ENCODE assay signal across 1 cellular context in genomic region chr7:1425292-1426136, GRCh38.
A peak's percentile ranks its signal among the peaks of the same experiment; 100 is the strongest.
TF ChIP-seq lines count a peak whose summit lies in the region.

No MANE protein-coding gene starts in this region.

TF ChIP-seq in HepG2, 621 proteins besides CTCF, POLR2A, EP300 and RAD21 (continued from another document and continues in another):
- TF ChIP-seq ZBTB34 (CRISPR knock-in tag; IDR thresholded peaks at IDR 0.05): no peak
- TF ChIP-seq RBM39 (IDR thresholded peaks at IDR 0.05; ENCODE audit: low read depth, low read length, poor library complexity, severe bottlenecking): no peak
- no peak for TF ChIP-seq RARA (CRISPR knock-in tag; IDR thresholded peaks at IDR 0.05)
- no peak for TF ChIP-seq NRL (CRISPR knock-in tag; IDR thresholded peaks at IDR 0.05; ENCODE audit: borderline replicate concordance)
- peak; percentile 59; the same call in 1 of the 2 replicates for TF ChIP-seq RAD51 (IDR thresholded peaks at IDR 0.05; ENCODE audit: borderline replicate concordance)
- TF ChIP-seq ZFX (CRISPR knock-in tag; IDR thresholded peaks at IDR 0.05; ENCODE audit: low read depth): peak; percentile 82
- no peak for TF ChIP-seq ZNF136 (CRISPR knock-in tag; IDR thresholded peaks at IDR 0.05; ENCODE audit: low read depth)
- TF ChIP-seq ZFP37 (CRISPR knock-in tag; IDR thresholded peaks at IDR 0.05; ENCODE audit: borderline replicate concordance): no peak
- peak; percentile 49 for TF ChIP-seq YY1 (IDR thresholded peaks at IDR 0.05; ENCODE audit: insufficient read depth, insufficient replicate concordance, low read depth, low read length)
- no peak for TF ChIP-seq ZBTB46 (CRISPR knock-in tag; IDR thresholded peaks at IDR 0.05; ENCODE audit: borderline replicate concordance)
- TF ChIP-seq ZNF577 (CRISPR knock-in tag; IDR thresholded peaks at IDR 0.05; ENCODE audit: borderline replicate concordance, low read depth): no peak
- 0 out of 2 replicates have a peak, but pooled peaks have one; percentile 26 for TF ChIP-seq SP4 (CRISPR knock-in tag; IDR thresholded peaks at IDR 0.05)
- peak; percentile 42; the same call in 1 of the 2 replicates for TF ChIP-seq MIER3 (CRISPR knock-in tag; IDR thresholded peaks at IDR 0.05; ENCODE audit: borderline replicate concordance)
- no peak for TF ChIP-seq ZBTB20 (CRISPR knock-in tag; IDR thresholded peaks at IDR 0.05; ENCODE audit: borderline replicate concordance, low read depth)
- peak; percentile 93 for TF ChIP-seq NFYC (CRISPR knock-in tag; IDR thresholded peaks at IDR 0.05)
- TF ChIP-seq NCOA5 (CRISPR knock-in tag; IDR thresholded peaks at IDR 0.05): no peak
- TF ChIP-seq, protein P1, sequence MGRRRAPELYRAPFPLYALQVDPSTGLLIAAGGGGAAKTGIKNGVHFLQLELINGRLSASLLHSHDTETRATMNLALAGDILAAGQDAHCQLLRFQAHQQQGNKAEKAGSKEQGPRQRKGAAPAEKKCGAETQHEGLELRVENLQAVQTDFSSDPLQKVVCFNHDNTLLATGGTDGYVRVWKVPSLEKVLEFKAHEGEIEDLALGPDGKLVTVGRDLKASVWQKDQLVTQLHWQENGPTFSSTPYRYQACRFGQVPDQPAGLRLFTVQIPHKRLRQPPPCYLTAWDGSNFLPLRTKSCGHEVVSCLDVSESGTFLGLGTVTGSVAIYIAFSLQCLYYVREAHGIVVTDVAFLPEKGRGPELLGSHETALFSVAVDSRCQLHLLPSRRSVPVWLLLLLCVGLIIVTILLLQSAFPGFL (CRISPR knock-in tag; IDR thresholded peaks at IDR 0.05): no peak
- TF ChIP-seq EHMT2 (IDR thresholded peaks at IDR 0.05; ENCODE audit: borderline replicate concordance, low read depth, low read length): no peak
- no peak for TF ChIP-seq HNF4A (CRISPR knock-in tag; IDR thresholded peaks at IDR 0.05)
- TF ChIP-seq LBX2 (CRISPR knock-in tag; IDR thresholded peaks at IDR 0.05; ENCODE audit: borderline replicate concordance): 0 out of 2 replicates have a peak, but pooled peaks have one; percentile 48
- TF ChIP-seq ZNF674 (CRISPR knock-in tag; IDR thresholded peaks at IDR 0.05; ENCODE audit: low read depth): no peak
- no peak for TF ChIP-seq ARHGAP35 (CRISPR knock-in tag; IDR thresholded peaks at IDR 0.05; ENCODE audit: borderline replicate concordance)
- TF ChIP-seq ZNF816 (CRISPR knock-in tag; IDR thresholded peaks at IDR 0.05; ENCODE audit: borderline replicate concordance): no peak
- TF ChIP-seq ZNF788 (CRISPR knock-in tag; IDR thresholded peaks at IDR 0.05; ENCODE audit: borderline replicate concordance): no peak; the same call in 1 of the 2 replicates
- TF ChIP-seq NFE2L1 (CRISPR knock-in tag; IDR thresholded peaks at IDR 0.05; ENCODE audit: borderline replicate concordance): no peak
- peak; percentile 37; the same call in 1 of the 2 replicates for TF ChIP-seq TBX2 (CRISPR knock-in tag; IDR thresholded peaks at IDR 0.05; ENCODE audit: borderline replicate concordance)
- TF ChIP-seq PHB2 (IDR thresholded peaks at IDR 0.05; ENCODE audit: partially characterized antibody): no peak
- TF ChIP-seq ZSCAN22 (CRISPR knock-in tag; IDR thresholded peaks at IDR 0.05): no peak
- no peak for TF ChIP-seq JUNB (CRISPR knock-in tag; IDR thresholded peaks at IDR 0.05; ENCODE audit: borderline replicate concordance)
- peak; percentile 26; the same call in 1 of the 2 replicates for TF ChIP-seq IKZF5 (CRISPR knock-in tag; IDR thresholded peaks at IDR 0.05)
- TF ChIP-seq RCOR2 (CRISPR knock-in tag; IDR thresholded peaks at IDR 0.05): no peak
- no peak for TF ChIP-seq KLF16 (CRISPR knock-in tag; IDR thresholded peaks at IDR 0.05)
- TF ChIP-seq THAP11 (CRISPR knock-in tag; IDR thresholded peaks at IDR 0.05): peak; percentile 99
- no peak for TF ChIP-seq ZNF616 (CRISPR knock-in tag; IDR thresholded peaks at IDR 0.05; ENCODE audit: low read depth)
- TF ChIP-seq ZNF441 (CRISPR knock-in tag; IDR thresholded peaks at IDR 0.05; ENCODE audit: borderline replicate concordance): no peak
- TF ChIP-seq, protein P2, sequence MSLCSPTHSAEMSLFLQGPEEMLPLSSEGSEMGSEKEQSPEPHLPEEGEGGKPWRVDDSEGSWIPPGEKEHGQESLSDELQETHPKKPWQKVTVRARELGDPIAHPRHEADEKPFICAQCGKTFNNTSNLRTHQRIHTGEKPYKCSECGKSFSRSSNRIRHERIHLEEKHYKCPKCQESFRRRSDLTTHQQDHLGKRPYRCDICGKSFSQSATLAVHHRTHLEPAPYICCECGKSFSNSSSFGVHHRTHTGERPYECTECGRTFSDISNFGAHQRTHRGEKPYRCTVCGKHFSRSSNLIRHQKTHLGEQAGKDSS (CRISPR knock-in tag; IDR thresholded peaks at IDR 0.05; ENCODE audit: borderline replicate concordance, low read depth): no peak
- no peak for TF ChIP-seq ZFP1 (CRISPR knock-in tag; IDR thresholded peaks at IDR 0.05)
- TF ChIP-seq MTF2 (CRISPR knock-in tag; IDR thresholded peaks at IDR 0.05; ENCODE audit: borderline replicate concordance): no peak
- no peak for TF ChIP-seq ZNF354B (CRISPR knock-in tag; IDR thresholded peaks at IDR 0.05)
- no peak for TF ChIP-seq ZNF678 (CRISPR knock-in tag; IDR thresholded peaks at IDR 0.05)
- TF ChIP-seq JUN (CRISPR knock-in tag; IDR thresholded peaks at IDR 0.05): no peak
- TF ChIP-seq RORA (CRISPR knock-in tag; IDR thresholded peaks at IDR 0.05): no peak
- TF ChIP-seq ZNF225 (CRISPR knock-in tag; IDR thresholded peaks at IDR 0.05): no peak
- TF ChIP-seq, protein P3, sequence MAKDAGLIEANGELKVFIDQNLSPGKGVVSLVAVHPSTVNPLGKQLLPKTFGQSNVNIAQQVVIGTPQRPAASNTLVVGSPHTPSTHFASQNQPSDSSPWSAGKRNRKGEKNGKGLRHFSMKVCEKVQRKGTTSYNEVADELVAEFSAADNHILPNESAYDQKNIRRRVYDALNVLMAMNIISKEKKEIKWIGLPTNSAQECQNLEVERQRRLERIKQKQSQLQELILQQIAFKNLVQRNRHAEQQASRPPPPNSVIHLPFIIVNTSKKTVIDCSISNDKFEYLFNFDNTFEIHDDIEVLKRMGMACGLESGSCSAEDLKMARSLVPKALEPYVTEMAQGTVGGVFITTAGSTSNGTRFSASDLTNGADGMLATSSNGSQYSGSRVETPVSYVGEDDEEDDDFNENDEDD (CRISPR knock-in tag; IDR thresholded peaks at IDR 0.05; ENCODE audit: borderline replicate concordance): no peak
- no peak for TF ChIP-seq PAXIP1 (CRISPR knock-in tag; conservative IDR thresholded peaks at IDR 0.05)
- peak; percentile 74 for TF ChIP-seq TEAD3 (CRISPR knock-in tag; optimal IDR thresholded peaks at IDR 0.05; ENCODE audit: borderline replicate concordance)
- 0 out of 2 replicates have a peak, but pooled peaks have one; percentile 16 for TF ChIP-seq FOXK1 (CRISPR knock-in tag; IDR thresholded peaks at IDR 0.05; ENCODE audit: borderline replicate concordance, low read depth)
- TF ChIP-seq, protein P4, sequence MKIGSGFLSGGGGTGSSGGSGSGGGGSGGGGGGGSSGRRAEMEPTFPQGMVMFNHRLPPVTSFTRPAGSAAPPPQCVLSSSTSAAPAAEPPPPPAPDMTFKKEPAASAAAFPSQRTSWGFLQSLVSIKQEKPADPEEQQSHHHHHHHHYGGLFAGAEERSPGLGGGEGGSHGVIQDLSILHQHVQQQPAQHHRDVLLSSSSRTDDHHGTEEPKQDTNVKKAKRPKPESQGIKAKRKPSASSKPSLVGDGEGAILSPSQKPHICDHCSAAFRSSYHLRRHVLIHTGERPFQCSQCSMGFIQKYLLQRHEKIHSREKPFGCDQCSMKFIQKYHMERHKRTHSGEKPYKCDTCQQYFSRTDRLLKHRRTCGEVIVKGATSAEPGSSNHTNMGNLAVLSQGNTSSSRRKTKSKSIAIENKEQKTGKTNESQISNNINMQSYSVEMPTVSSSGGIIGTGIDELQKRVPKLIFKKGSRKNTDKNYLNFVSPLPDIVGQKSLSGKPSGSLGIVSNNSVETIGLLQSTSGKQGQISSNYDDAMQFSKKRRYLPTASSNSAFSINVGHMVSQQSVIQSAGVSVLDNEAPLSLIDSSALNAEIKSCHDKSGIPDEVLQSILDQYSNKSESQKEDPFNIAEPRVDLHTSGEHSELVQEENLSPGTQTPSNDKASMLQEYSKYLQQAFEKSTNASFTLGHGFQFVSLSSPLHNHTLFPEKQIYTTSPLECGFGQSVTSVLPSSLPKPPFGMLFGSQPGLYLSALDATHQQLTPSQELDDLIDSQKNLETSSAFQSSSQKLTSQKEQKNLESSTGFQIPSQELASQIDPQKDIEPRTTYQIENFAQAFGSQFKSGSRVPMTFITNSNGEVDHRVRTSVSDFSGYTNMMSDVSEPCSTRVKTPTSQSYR (CRISPR knock-in tag; IDR thresholded peaks at IDR 0.05; ENCODE audit: borderline replicate concordance): no peak
- TF ChIP-seq POLR2G (IDR thresholded peaks at IDR 0.05; ENCODE audit: low read depth, low read length): no peak
- TF ChIP-seq CREM (IDR thresholded peaks at IDR 0.05): peak; percentile 47; the same call in 1 of the 2 replicates
- TF ChIP-seq CREM (CRISPR knock-in tag; IDR thresholded peaks at IDR 0.05): no peak
- TF ChIP-seq PCBP1 (IDR thresholded peaks at IDR 0.05; ENCODE audit: borderline replicate concordance, low read depth, low read length): no peak
- 0 out of 2 replicates have a peak, but pooled peaks have one; percentile 41 for TF ChIP-seq PATZ1 (CRISPR knock-in tag; IDR thresholded peaks at IDR 0.05)
- TF ChIP-seq U2AF2 (IDR thresholded peaks at IDR 0.05; ENCODE audit: low read depth, low read length): no peak
- peak; percentile 23; the same call in 1 of the 2 replicates for TF ChIP-seq CBX5 (CRISPR knock-in tag; IDR thresholded peaks at IDR 0.05; ENCODE audit: borderline replicate concordance)
- no peak for TF ChIP-seq ZFP36L2 (CRISPR knock-in tag; IDR thresholded peaks at IDR 0.05)
